Comparison of ENCODE assay signal across 15 cellular contexts in the genomic region with DNA sequence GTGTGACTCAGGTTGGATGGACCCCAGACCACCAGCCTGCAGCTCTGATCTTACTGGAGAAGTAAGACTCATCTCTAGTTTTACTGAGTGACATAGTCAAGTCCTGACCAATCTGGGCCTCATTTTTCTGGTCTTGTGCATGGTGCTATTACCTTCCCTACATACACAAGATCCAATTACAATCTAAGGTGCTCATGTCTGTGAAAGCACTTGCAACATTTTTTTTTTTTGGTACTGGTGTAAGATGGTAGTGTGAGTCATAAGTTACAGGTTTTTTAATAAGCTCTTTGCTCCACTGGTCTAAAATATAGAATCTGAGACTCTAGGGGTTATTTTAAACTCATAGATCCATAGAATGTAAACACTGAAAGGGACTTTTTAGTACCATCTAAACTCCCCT.
DNase-seq lines count a peak whose midpoint lies in the region; ATAC-seq and TF ChIP-seq lines count a peak whose summit lies in the region.
"Had no signal": no experiment of that assay in that cellular context is flagged by ENCODE, and none has a peak within 500 bp of the region (broad histone marks: within the 10 kb centered on the region; RNA-seq: fewer than 3 reads in every experiment).

No MANE protein-coding gene starts in this region.

- POLR2A ChIA-PET in MCF 10A (lab: Yijun Ruan, JAX), result interaction anchor here (0.7 kb wide), 1 partner anchor 50 kb away, joined by 6 read pairs; no protein-coding TSS in a partner anchor
- POLR2A ChIA-PET in PC-3 (lab: Charles Lee; ENCODE audit: unreplicated experiment), result interaction anchor here (0.5 kb wide), 1 partner anchor 20 kb away, joined by 7 read pairs; no protein-coding TSS in a partner anchor
- POLR2A ChIA-PET in activated CD4-positive, alpha-beta T cell treated with anti-CD3 and anti-CD28 coated beads for 36 hours (lab: Charles Lee), result no interaction called here

- peak; percentile 54 for ATAC-seq in PC-3
- ATAC-seq in activated CD4-positive, alpha-beta T cell treated with anti-CD3 and anti-CD28 coated beads for 36 hours, result no peak
- ATAC-seq: HepG2 had no signal

- H3K27me3 Mint-ChIP-seq in MCF 10A (ENCODE audit: insufficient read depth, unreplicated experiment), result no peaks in the 10 kb centered on the region
- no peaks in the 10 kb centered on the region for H3K27me3 Mint-ChIP-seq in activated CD4-positive, alpha-beta T cell treated with anti-CD3 and anti-CD28 coated beads for 36 hours

- CTCF ChIA-PET in MCF 10A (lab: Yijun Ruan, JAX), result interaction anchor here (1.0 kb wide), 2 partner anchors 78 to 90 kb away, joined by 3 to 4 read pairs; no protein-coding TSS in a partner anchor
- CTCF ChIA-PET in PC-3 (lab: Charles Lee), result no interaction called here
- CTCF ChIA-PET in activated CD4-positive, alpha-beta T cell treated with anti-CD3 and anti-CD28 coated beads for 36 hours (lab: Charles Lee), result no interaction called here

- intact Hi-C loops in MCF 10A (cut with micrococcal nuclease), result no loop called here
- intact Hi-C loops in breast epithelium (cut with DNase I; ENCODE audit: low total_unique reads), result no loop called here
- intact Hi-C loops in PC-3 (cut with micrococcal nuclease), result no loop called here
- intact Hi-C loops in activated CD4-positive, alpha-beta T cell treated with anti-CD3 and anti-CD28 coated beads for 36 hours (cut with DNase I, micrococcal nuclease), result no loop called here

- DNase-seq in MCF 10A (ENCODE audit: unreplicated experiment) (peak; percentile 5), breast epithelium (ENCODE audit: low spot score in 2 of 2) (no peak), PC-3 (peak; percentile 51), epithelial cell of esophagus (ENCODE audit: low read depth) (peak; percentile 23), NCI-H510A treated with DMSO at 0.1 percent for 48 hours (lab: John Stamatoyannopoulos, UW) (no peak), osteoblast (ENCODE audit: insufficient read length, low spot score, missing footprints) (no peak)
- DNase-seq in activated CD4-positive, alpha-beta T cell treated with anti-CD3 and anti-CD28 coated beads for 36 hours, result no peak
- DNase-seq: C1 segment of cervical spinal cord; CD4-positive, alpha-beta memory T cell; DND-41; GDM1; HCEC 1CT; HFFc6 had no signal

- peaks cover 6% of the 10 kb centered on the region for H3K4me1 Mint-ChIP-seq in MCF 10A (ENCODE audit: insufficient read depth, unreplicated experiment)
- H3K4me1 Mint-ChIP-seq in activated CD4-positive, alpha-beta T cell treated with anti-CD3 and anti-CD28 coated beads for 36 hours, result no peaks in the 10 kb centered on the region
- H3K4me1 Mint-ChIP-seq: B cell; CD4-positive, alpha-beta memory T cell had no signal

- H3K79me2 ChIP-seq in PC-3 (ENCODE audit: low read length), result no peaks in the 10 kb centered on the region
- no peaks in the 10 kb centered on the region for H3K79me2 ChIP-seq in osteoblast (ENCODE audit: insufficient read depth, low read length)

- H3K9me3 ChIP-seq in breast epithelium, result no peaks in the 10 kb centered on the region
- H3K9me3 ChIP-seq in PC-3 (ENCODE audit: low read length), result no peaks in the 10 kb centered on the region
- no peaks in the 10 kb centered on the region for H3K9me3 ChIP-seq in osteoblast (ENCODE audit: low read depth, low read length)

- BruUV-seq in MCF 10A (replicated peaks; lab: Mats Ljungman, UMichigan) (no TSS peak), PC-3 (replicated peaks; lab: Mats Ljungman, UMichigan) (no TSS peak)

- no peak overlapping the region for H3K4me3 Mint-ChIP-seq in MCF 10A (ENCODE audit: unreplicated experiment)
- H3K4me3 Mint-ChIP-seq in activated CD4-positive, alpha-beta T cell treated with anti-CD3 and anti-CD28 coated beads for 36 hours, result no peak overlapping the region
- H3K4me3 Mint-ChIP-seq: B cell; CD4-positive, alpha-beta memory T cell; HFFc6 had no signal

- no peak overlapping the region for H2AFZ ChIP-seq in PC-3 (ENCODE audit: low read length)
- no peak overlapping the region for H2AFZ ChIP-seq in osteoblast (ENCODE audit: low read length)

- H3K4me2 ChIP-seq in PC-3 (ENCODE audit: low read length) (no peak overlapping the region), osteoblast (ENCODE audit: insufficient read depth, low read length) (no peak overlapping the region)

- H3K36me3 Mint-ChIP-seq in MCF 10A (ENCODE audit: insufficient read depth, unreplicated experiment), result no peaks in the 10 kb centered on the region
- H3K36me3 Mint-ChIP-seq in activated CD4-positive, alpha-beta T cell treated with anti-CD3 and anti-CD28 coated beads for 36 hours (ENCODE audit: low read depth), result no peaks in the 10 kb centered on the region
- H3K36me3 Mint-ChIP-seq: CD4-positive, alpha-beta memory T cell had no signal

- no peak for TF ChIP-seq POLR2A in breast epithelium (IDR thresholded peaks at IDR 0.05)

- no peaks in the 10 kb centered on the region for H3K9me3 Mint-ChIP-seq in MCF 10A (ENCODE audit: unreplicated experiment)
- H3K9me3 Mint-ChIP-seq in activated CD4-positive, alpha-beta T cell treated with anti-CD3 and anti-CD28 coated beads for 36 hours (ENCODE audit: low read depth), result no peaks in the 10 kb centered on the region
- H3K9me3 Mint-ChIP-seq: HFFc6 had no signal

- H3K9ac ChIP-seq in PC-3 (ENCODE audit: low read length), result no peak overlapping the region

- H3F3A ChIP-seq in PC-3 (ENCODE audit: low read length, unreplicated experiment), result no peaks in the 10 kb centered on the region

- H4K20me1 ChIP-seq in PC-3 (ENCODE audit: low read length), result no peaks in the 10 kb centered on the region
- H4K20me1 ChIP-seq in osteoblast (ENCODE audit: insufficient read depth, low read length), result no peaks in the 10 kb centered on the region

- H3K4me3 ChIP-seq in breast epithelium (no peak overlapping the region), PC-3 (ENCODE audit: low read length) (no peak overlapping the region), epithelial cell of esophagus (ENCODE audit: low read length) (no peak overlapping the region), osteoblast (ENCODE audit: insufficient read depth, low read length) (no peak overlapping the region)

- H3K27me3 ChIP-seq in breast epithelium (no peaks in the 10 kb centered on the region), PC-3 (ENCODE audit: low read length) (peaks cover 6% of the 10 kb centered on the region; the same call in 1 of the 2 replicates), osteoblast (ENCODE audit: insufficient read depth, low read length) (no peaks in the 10 kb centered on the region)

- TF ChIP-seq CTCF in MCF 10A (IDR thresholded peaks at IDR 0.05; ENCODE audit: unreplicated experiment) (no peak), breast epithelium (IDR thresholded peaks at IDR 0.05) (no peak), PC-3 (conservative IDR thresholded peaks at IDR 0.05; ENCODE audit: low read depth, low read length) (no peak), epithelial cell of esophagus (IDR thresholded peaks at IDR 0.05; ENCODE audit: insufficient read depth, low read depth, low read length, missing control alignments) (no peak), osteoblast (IDR thresholded peaks at IDR 0.05; ENCODE audit: extremely low read depth, low read depth, low read length) (no peak)

- H3K27ac Mint-ChIP-seq in MCF 10A (ENCODE audit: low read depth, unreplicated experiment), result no peak overlapping the region
- no peak overlapping the region for H3K27ac Mint-ChIP-seq in activated CD4-positive, alpha-beta T cell treated with anti-CD3 and anti-CD28 coated beads for 36 hours
- H3K27ac Mint-ChIP-seq: B cell; CD4-positive, alpha-beta memory T cell; HFFc6 had no signal

- H3K36me3 ChIP-seq in breast epithelium (no peaks in the 10 kb centered on the region), PC-3 (ENCODE audit: low read depth, low read length) (no peaks in the 10 kb centered on the region), osteoblast (ENCODE audit: insufficient read depth, low read length) (no peaks in the 10 kb centered on the region)

- no peaks in the 10 kb centered on the region for H3K9me2 ChIP-seq in PC-3 (replicated peaks; ENCODE audit: low read length)

- H3K27ac ChIP-seq in breast epithelium, result no peak overlapping the region
- no peak overlapping the region for H3K27ac ChIP-seq in PC-3 (ENCODE audit: low read length)
- no peak overlapping the region for H3K27ac ChIP-seq in osteoblast (ENCODE audit: low read depth, low read length)

- H3K4me1 ChIP-seq in breast epithelium, result no peaks in the 10 kb centered on the region
- peaks cover 12% of the 10 kb centered on the region; the same call in 1 of the 2 replicates for H3K4me1 ChIP-seq in PC-3 (ENCODE audit: insufficient read depth, low read length)
- no peaks in the 10 kb centered on the region for H3K4me1 ChIP-seq in osteoblast (ENCODE audit: insufficient read depth, low read length)

Comparison
In these comparisons a context has a peak if more than half of its experiments do, and no peak if none do; other contexts are left out.
1. DNase-seq: peak in MCF 10A (single experiment), PC-3 (single experiment) and epithelial cell of esophagus (single experiment); none in breast epithelium (0 of 2), NCI-H510A treated with DMSO at 0.1 percent for 48 hours (single experiment), activated CD4-positive, alpha-beta T cell treated with anti-CD3 and anti-CD28 coated beads for 36 hours (single experiment) and osteoblast (single experiment).